23 cellular contexts compared by ENCODE assay signal in the genomic region with DNA sequence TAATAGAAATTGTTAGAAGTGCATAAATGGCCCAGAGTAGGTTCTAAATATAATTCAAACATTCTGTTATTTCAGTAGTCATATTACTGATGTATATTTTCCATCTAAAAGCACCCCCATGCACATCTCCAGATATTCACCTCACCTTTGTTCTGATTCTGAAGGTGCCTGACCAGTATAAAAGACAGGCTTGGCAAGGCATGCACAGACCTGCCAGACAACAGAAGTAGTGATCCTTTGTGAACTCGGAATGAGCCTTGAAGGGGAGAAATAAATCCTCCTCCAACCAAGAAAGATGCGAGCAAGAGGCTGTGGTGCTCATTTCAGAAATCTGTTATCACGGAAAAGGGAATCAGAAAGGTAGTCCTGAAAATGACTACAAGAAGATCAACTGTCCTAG.
DNase-seq lines count a peak whose midpoint lies in the region; FAIRE-seq and TF ChIP-seq lines count a peak whose summit lies in the region.
"Had no signal": no experiment of that assay in that cellular context is flagged by ENCODE, and none has a peak within 500 bp of the region (broad histone marks: within the 10 kb centered on the region; RNA-seq: fewer than 3 reads in every experiment).

No MANE protein-coding gene starts in this region.

- no peak overlapping the region for H3K4me3 ChIP-seq in WERI-Rb-1 (ENCODE audit: low read depth, low read length)
- peak overlapping the region; percentile 10 to 61 (median 31) for H3K4me3 ChIP-seq in keratinocyte (ENCODE audit: control insufficient read depth in 2 of 3, extremely low read depth in 1 of 3, insufficient read depth in 2 of 3, low read depth in 1 of 3, low read length in 3 of 3)
- no peak overlapping the region for H3K4me3 ChIP-seq in right atrium auricular region
- H3K4me3 ChIP-seq: ascending aorta, coronary artery, K562, tibial nerve had no signal

- DNase-seq in NCI-H146 treated with DMSO at 0.1 percent for 48 hours (lab: John Stamatoyannopoulos, UW; ENCODE audit: unreplicated experiment): peak; percentile 34
- DNase-seq in WERI-Rb-1: peak; percentile 16
- DNase-seq in keratinocyte (ENCODE audit: low read depth, low spot score): no peak
- no peak for DNase-seq in type B pancreatic cell (ENCODE audit: extremely low spot score, unreplicated experiment)
- DNase-seq in right atrium auricular region (ENCODE audit: low spot score): no peak
- no peak for DNase-seq in HuH-7.5 (ENCODE audit: low spot score)
- DNase-seq in NCI-H2081 treated with DMSO at 0.1 percent for 48 hours (lab: John Stamatoyannopoulos, UW): no peak
- DNase-seq: activated T-cell treated with anti-CD3 and anti-CD28 coated beads, Interleukin-2, amount 50 U/mL, for 48 hours; C1 segment of cervical spinal cord; COR-L47; effector CD8-positive, alpha-beta T cell; erythroblast; head of caudate nucleus; kidney; NCI-H446; Right ventricle myocardium superior; stimulated activated CD4-positive, alpha-beta T cell treated with anti-CD3 and anti-CD28 coated beads, Interleukin-15, amount 100 ng/mL, for 24 hours; stimulated activated CD4-positive, alpha-beta T cell treated with anti-CD3 and anti-CD28 coated beads, Interleukin-4, amount 100 ng/mL, for 4 hours had no signal

- peak overlapping the region; percentile 52 for H3K27ac Mint-ChIP-seq in type B pancreatic cell
- H3K27ac Mint-ChIP-seq: T-helper 1 cell treated with Interleukin-12 subunit alpha and Interleukin-12 subunit beta and Interleukin-4 antibody, amounts not matched to agents 30 μg/mL and 1 μg/mL, for 36 hours had no signal

- H3K27ac ChIP-seq in WERI-Rb-1 (no peak overlapping the region), keratinocyte (ENCODE audit: control insufficient read depth, insufficient read depth, low read length) (peak overlapping the region; percentile 85), right atrium auricular region (no peak overlapping the region)
- H3K27ac ChIP-seq: ascending aorta, coronary artery, tibial nerve had no signal

- peaks cover 13% of the 10 kb centered on the region for H3K4me1 Mint-ChIP-seq in type B pancreatic cell (ENCODE audit: unreplicated experiment)

- peak overlapping the region; percentile 78 for H3K4me2 ChIP-seq in keratinocyte (ENCODE audit: control insufficient read depth, extremely low read depth, insufficient read depth, low read depth, low read length)

- dilution Hi-C loops in keratinocyte (cut with MboI; ENCODE audit: extremely low pct_ligation_motif_present, low sequenced_read_pairs): no loop called here

- H3K9me1 ChIP-seq in keratinocyte (ENCODE audit: control insufficient read depth, extremely low read depth, insufficient read depth, low read length): no peaks in the 10 kb centered on the region

- peak overlapping the region; percentile 69 for H3K4me3 Mint-ChIP-seq in type B pancreatic cell
- H3K4me3 Mint-ChIP-seq: T-helper 1 cell treated with Interleukin-12 subunit alpha and Interleukin-12 subunit beta and Interleukin-4 antibody, amounts not matched to agents 30 μg/mL and 1 μg/mL, for 36 hours had no signal

- H3K36me3 Mint-ChIP-seq in type B pancreatic cell: peaks cover 5% of the 10 kb centered on the region

- peaks cover 13% of the 10 kb centered on the region for H3K79me2 ChIP-seq in keratinocyte (ENCODE audit: control insufficient read depth, insufficient read depth, low read length)

- no peaks in the 10 kb centered on the region for H4K20me1 ChIP-seq in keratinocyte (ENCODE audit: control insufficient read depth, extremely low read depth, insufficient read depth, low read length)

- peaks cover 4% of the 10 kb centered on the region for H3K9me3 ChIP-seq in WERI-Rb-1 (ENCODE audit: severe bottlenecking)
- peaks cover 3% of the 10 kb centered on the region for H3K9me3 ChIP-seq in keratinocyte (ENCODE audit: control insufficient read depth, low read depth, low read length)
- peaks cover 0 to 10% of the 10 kb centered on the region in 2 donors for H3K9me3 ChIP-seq in right atrium auricular region
- H3K9me3 ChIP-seq: ascending aorta had no signal

- FAIRE-seq in keratinocyte (lab: Jason Lieb, UNC): peak; percentile 99
- FAIRE-seq: K562 had no signal

- peaks cover 56% of the 10 kb centered on the region for H3K4me1 ChIP-seq in keratinocyte (ENCODE audit: control insufficient read depth, extremely low read depth, insufficient read depth, low read length)
- no peaks in the 10 kb centered on the region for H3K4me1 ChIP-seq in right atrium auricular region
- H3K4me1 ChIP-seq: ascending aorta, tibial nerve had no signal

- H3K36me3 ChIP-seq in WERI-Rb-1 (no peaks in the 10 kb centered on the region), keratinocyte (ENCODE audit: control insufficient read depth in 2 of 2, extremely low read depth in 1 of 2, insufficient read depth in 2 of 2, low read length in 2 of 2) (peaks cover 0 to 4% of the 10 kb centered on the region in 2 experiments), right atrium auricular region (no peaks in the 10 kb centered on the region)
- H3K36me3 ChIP-seq: ascending aorta, tibial nerve had no signal

- H3K27me3 Mint-ChIP-seq in type B pancreatic cell: no peaks in the 10 kb centered on the region

- peak overlapping the region; percentile 50 for H2AFZ ChIP-seq in keratinocyte (ENCODE audit: control insufficient read depth, low read length)

- no peaks in the 10 kb centered on the region for H3K27me3 ChIP-seq in WERI-Rb-1 (ENCODE audit: insufficient read depth, low read depth, severe bottlenecking)
- H3K27me3 ChIP-seq in keratinocyte (ENCODE audit: control insufficient read depth, extremely low read depth, insufficient read depth, low read length): no peaks in the 10 kb centered on the region
- H3K27me3 ChIP-seq in right atrium auricular region: no peaks in the 10 kb centered on the region
- H3K27me3 ChIP-seq: ascending aorta, tibial nerve had no signal

- H3K9me3 Mint-ChIP-seq in type B pancreatic cell: peaks cover 9% of the 10 kb centered on the region

- peak overlapping the region; percentile 59 for H3K9ac ChIP-seq in keratinocyte (ENCODE audit: control insufficient read depth, extremely low read depth, insufficient read depth, low read length)

- TF ChIP-seq CTCF in WERI-Rb-1 (IDR thresholded peaks at IDR 0.05; ENCODE audit: low read depth, low read length): no peak
- TF ChIP-seq CTCF in keratinocyte (optimal IDR thresholded peaks at IDR 0.05 in 1 of 3, IDR thresholded peaks at IDR 0.05 in 1 of 3, conservative IDR thresholded peaks at IDR 0.05 in 1 of 3; ENCODE audit: extremely low read depth in 1 of 3, insufficient read depth in 2 of 3, low read length in 3 of 3): no peak
- no peak for TF ChIP-seq CTCF in type B pancreatic cell (conservative IDR thresholded peaks at IDR 0.05)
- no peak for TF ChIP-seq CTCF in right atrium auricular region (IDR thresholded peaks at IDR 0.05)

Comparison
In these comparisons a context has a peak if more than half of its experiments do, and no peak if none do; other contexts are left out.
1. DNase-seq: peak in NCI-H146 treated with DMSO at 0.1 percent for 48 hours (single experiment) and WERI-Rb-1 (single experiment); none in keratinocyte (single experiment), type B pancreatic cell (single experiment), right atrium auricular region (single experiment), HuH-7.5 (single experiment) and NCI-H2081 treated with DMSO at 0.1 percent for 48 hours (single experiment).
2. H3K4me3 ChIP-seq: peak in keratinocyte (3 of 3); none in WERI-Rb-1 (single experiment) and right atrium auricular region (0 of 2).